Comparison of ENCODE assay signal across 13 cellular contexts in genomic region chr2:191935247-191935646, GRCh38.
DNase-seq lines count a peak whose midpoint lies in the region; ATAC-seq lines count a peak whose summit lies in the region.
"Had no signal": no experiment of that assay in that cellular context is flagged by ENCODE, and none has a peak within 500 bp of the region (broad histone marks: within the 10 kb centered on the region; RNA-seq: fewer than 3 reads in every experiment).

No MANE protein-coding gene starts in this region.

- peak; percentile 95 for DNase-seq in NCI-H2029 treated with DMSO at 0.1 percent for 48 hours (lab: John Stamatoyannopoulos, UW)
- peak; percentile 45 for DNase-seq in NCI-H82 treated with DMSO at 0.1 percent for 48 hours (lab: John Stamatoyannopoulos, UW; ENCODE audit: unreplicated experiment)
- DNase-seq in middle frontal gyrus (ENCODE audit: extremely low spot score, low spot score): peak; percentile 45
- DNase-seq in LoVo (ENCODE audit: low spot score): no peak
- DNase-seq in NCI-H1048 (lab: John Stamatoyannopoulos, UW): no peak
- no peak for DNase-seq in SIG-M5 (lab: John Stamatoyannopoulos, UW)
- DNase-seq: activated T-cell treated with anti-CD3 and anti-CD28 coated beads, Interleukin-2, amount 50 U/mL, for 24 hours; dermis blood vessel endothelial cell; GM23248; mesendoderm; PC-3 had no signal

- ATAC-seq in GM21717 (IDR thresholded peaks at IDR 0.05; ENCODE audit: unreplicated experiment): peak; percentile 33
- ATAC-seq in HG03025 (IDR thresholded peaks at IDR 0.05; ENCODE audit: low FRiP score, unreplicated experiment): no peak
- ATAC-seq: PC-3 had no signal

Comparison
In these comparisons a context has a peak if more than half of its experiments do, and no peak if none do; other contexts are left out.
1. DNase-seq: peak in NCI-H2029 treated with DMSO at 0.1 percent for 48 hours (single experiment), NCI-H82 treated with DMSO at 0.1 percent for 48 hours (single experiment) and middle frontal gyrus (single experiment); none in LoVo (single experiment), NCI-H1048 (single experiment) and SIG-M5 (single experiment).